ENCODE assay signal across 18 cellular contexts in genomic region chr5:172885594-172886340, GRCh38. TPM values are rescaled to one million over a fixed set of nuclear protein-coding genes. Genes with fewer than 3 reads are reported as not detected.
A peak's percentile ranks its signal among the peaks of the same experiment; 100 is the strongest.
DNase-seq lines count a peak whose midpoint lies in the region; ATAC-seq and TF ChIP-seq lines count a peak whose summit lies in the region.
"Had no signal": no experiment of that assay in that cellular context is flagged by ENCODE, and none has a peak within 500 bp of the region (broad histone marks: within the 10 kb centered on the region; RNA-seq: fewer than 3 reads in every experiment).

No MANE protein-coding gene starts in this region.

- no peaks in the 10 kb centered on the region for H3K9me3 ChIP-seq in CD8-positive, alpha-beta T cell (ENCODE audit: low read length)
- H3K9me3 ChIP-seq in body of pancreas (no peaks in the 10 kb centered on the region), mesenchymal stem cell (ENCODE audit: control insufficient read depth, low read length) (no peaks in the 10 kb centered on the region)

- H3K79me1 ChIP-seq in mesenchymal stem cell (replicated peaks; ENCODE audit: low read length, poor library complexity, severe bottlenecking), result peaks cover 35% of the 10 kb centered on the region

- H2AFZ ChIP-seq in mesenchymal stem cell (ENCODE audit: low read depth, low read length), result no peak overlapping the region

- H3K9me3 Mint-ChIP-seq in CD8-positive, alpha-beta T cell, result no peaks in the 10 kb centered on the region
- peaks cover 0 to 5% of the 10 kb centered on the region in 2 donors for H3K9me3 Mint-ChIP-seq in stimulated activated naive B cell treated with anti-CD40 and anti-IgM and Interleukin-4, amounts not matched to agents 10 μg/mL and 1 μg/mL and 100 μg/mL, for 72 hours
- H3K9me3 Mint-ChIP-seq: activated naive CD8-positive, alpha-beta T cell treated with anti-CD3 and anti-CD28 coated beads for 36 hours; naive thymus-derived CD4-positive, alpha-beta T cell; T-helper 1 cell treated with Interleukin-12 subunit alpha and Interleukin-12 subunit beta and Interleukin-4 antibody, amounts not matched to agents 30 μg/mL and 1 μg/mL, for 36 hours had no signal

- no peak for DNase-seq in CD8-positive, alpha-beta T cell
- DNase-seq in body of pancreas (peak in 1 of 4 donors; percentile 61), mesenchymal stem cell (no peak), NCI-H2107 (lab: John Stamatoyannopoulos, UW) (no peak), NCI-H2081 (lab: John Stamatoyannopoulos, UW) (no peak), H4 (ENCODE audit: low spot score) (no peak)
- no peak for DNase-seq in stimulated activated naive B cell treated with anti-CD40 and anti-IgM and Interleukin-4, amounts not matched to agents 10 μg/mL and 1 μg/mL and 100 μg/mL, for 72 hours
- DNase-seq: activated CD4-positive, CD25-positive, alpha-beta regulatory T cell treated with anti-CD3 and anti-CD28 coated beads, Interleukin-2, amount 50 U/mL, for 72 hours; activated naive CD8-positive, alpha-beta T cell treated with anti-CD3 and anti-CD28 coated beads for 36 hours; cerebellar nuclear complex; DMS79 treated with DMSO at 0.1 percent for 48 hours; glutamatergic neuron; islet precursor cell; naive thymus-derived CD4-positive, alpha-beta T cell; NCI-H526 treated with DMSO at 0.1 percent for 48 hours; stimulated activated CD4-positive, alpha-beta T cell treated with anti-CD3 and anti-CD28 coated beads, Interleukin-4, amount 100 ng/mL, for 24 hours had no signal

- TF ChIP-seq CTCF in CD8-positive, alpha-beta T cell (IDR thresholded peaks at IDR 0.05), result no peak
- TF ChIP-seq CTCF in body of pancreas (IDR thresholded peaks at IDR 0.05), result no peak

- H3K23ac ChIP-seq in mesenchymal stem cell (ENCODE audit: low read length in 2 of 2), result no peak overlapping the region

- H3K9ac ChIP-seq in mesenchymal stem cell (ENCODE audit: low read length), result no peak overlapping the region

- H2BK120ac ChIP-seq in mesenchymal stem cell (ENCODE audit: low read depth, low read length), result no peak overlapping the region

- peaks cover 54% of the 10 kb centered on the region for H3K36me3 Mint-ChIP-seq in CD8-positive, alpha-beta T cell
- peaks cover 40 to 58% of the 10 kb centered on the region in 2 donors for H3K36me3 Mint-ChIP-seq in stimulated activated naive B cell treated with anti-CD40 and anti-IgM and Interleukin-4, amounts not matched to agents 10 μg/mL and 1 μg/mL and 100 μg/mL, for 72 hours

- H4K91ac ChIP-seq in mesenchymal stem cell (ENCODE audit: low read length), result no peak overlapping the region

- H3K14ac ChIP-seq in mesenchymal stem cell (ENCODE audit: low read length in 2 of 2), result no peak overlapping the region

- H3K27me3 Mint-ChIP-seq in CD8-positive, alpha-beta T cell (ENCODE audit: low read depth), result no peaks in the 10 kb centered on the region
- no peaks in the 10 kb centered on the region for H3K27me3 Mint-ChIP-seq in stimulated activated naive B cell treated with anti-CD40 and anti-IgM and Interleukin-4, amounts not matched to agents 10 μg/mL and 1 μg/mL and 100 μg/mL, for 72 hours
- H3K27me3 Mint-ChIP-seq: activated naive CD8-positive, alpha-beta T cell treated with anti-CD3 and anti-CD28 coated beads for 36 hours; naive thymus-derived CD4-positive, alpha-beta T cell had no signal

- no peak overlapping the region for H3K4ac ChIP-seq in mesenchymal stem cell (ENCODE audit: low read depth in 1 of 2, low read length in 2 of 2)

- H3K36me3 ChIP-seq in CD8-positive, alpha-beta T cell (ENCODE audit: insufficient read depth, low read length), result peaks cover 20% of the 10 kb centered on the region
- no peaks in the 10 kb centered on the region for H3K36me3 ChIP-seq in body of pancreas (replicated peaks in 1 of 2; ENCODE audit: insufficient read depth in 1 of 2, low read depth in 2 of 2)
- H3K36me3 ChIP-seq in mesenchymal stem cell (ENCODE audit: control insufficient read depth in 1 of 2, insufficient read depth in 2 of 2, low read depth in 1 of 2, low read length in 2 of 2), result peaks cover 26 to 43% of the 10 kb centered on the region in 2 experiments

- peak overlapping the region; percentile 66 for H2BK15ac ChIP-seq in mesenchymal stem cell (ENCODE audit: low read depth, poor library complexity, severe bottlenecking)

- CTCF ChIA-PET in CD8-positive, alpha-beta T cell (lab: Charles Lee), result interaction anchor here (1.6 kb wide), 1 partner anchor 173 kb away, joined by 3 read pairs; no protein-coding TSS in a partner anchor

- no peak overlapping the region for H2BK5ac ChIP-seq in mesenchymal stem cell (ENCODE audit: low read depth, low read length, poor library complexity, severe bottlenecking)

- H3K27ac ChIP-seq in CD8-positive, alpha-beta T cell (ENCODE audit: low read depth, low read length), result no peak overlapping the region
- H3K27ac ChIP-seq in body of pancreas, result peak overlapping the region; percentile 78 to 81 (median 78)
- H3K27ac ChIP-seq in mesenchymal stem cell (ENCODE audit: low read length, poor library complexity, severe bottlenecking), result no peak overlapping the region

- peaks cover 14% of the 10 kb centered on the region for H3K4me1 Mint-ChIP-seq in CD8-positive, alpha-beta T cell (ENCODE audit: low read depth)
- peaks cover 26 to 40% of the 10 kb centered on the region in 2 donors for H3K4me1 Mint-ChIP-seq in stimulated activated naive B cell treated with anti-CD40 and anti-IgM and Interleukin-4, amounts not matched to agents 10 μg/mL and 1 μg/mL and 100 μg/mL, for 72 hours

- H3K27me3 ChIP-seq in CD8-positive, alpha-beta T cell (ENCODE audit: insufficient read depth, low read length), result no peaks in the 10 kb centered on the region
- H3K27me3 ChIP-seq in body of pancreas (no peaks in the 10 kb centered on the region), mesenchymal stem cell (ENCODE audit: control insufficient read depth in 1 of 2, insufficient read depth in 1 of 2, low read length in 2 of 2) (no peaks in the 10 kb centered on the region)

- no peaks in the 10 kb centered on the region for H3K4me1 ChIP-seq in CD8-positive, alpha-beta T cell (ENCODE audit: insufficient read depth, low read length)
- H3K4me1 ChIP-seq in body of pancreas (peaks cover 1% of the 10 kb centered on the region), mesenchymal stem cell (ENCODE audit: control insufficient read depth, insufficient read depth, low read depth, low read length) (peaks cover 17% of the 10 kb centered on the region)

- H4K8ac ChIP-seq in mesenchymal stem cell (ENCODE audit: low read length), result no peak overlapping the region

- 89% methylated on average over 21 to 23 of the region's 23 CpGs for WGBS in body of pancreas, 2 donors
- 94% methylated on average over 23 of the region's 23 CpGs for WGBS in mesenchymal stem cell

- H2AK5ac ChIP-seq in mesenchymal stem cell (ENCODE audit: low read length, severe bottlenecking), result peak overlapping the region; percentile 58

- no peak overlapping the region for H3K4me3 Mint-ChIP-seq in CD8-positive, alpha-beta T cell
- no peak overlapping the region for H3K4me3 Mint-ChIP-seq in stimulated activated naive B cell treated with anti-CD40 and anti-IgM and Interleukin-4, amounts not matched to agents 10 μg/mL and 1 μg/mL and 100 μg/mL, for 72 hours
- H3K4me3 Mint-ChIP-seq: activated naive CD8-positive, alpha-beta T cell treated with anti-CD3 and anti-CD28 coated beads for 36 hours; T-helper 1 cell treated with Interleukin-12 subunit alpha and Interleukin-12 subunit beta and Interleukin-4 antibody, amounts not matched to agents 30 μg/mL and 1 μg/mL, for 36 hours had no signal

- H3K27ac Mint-ChIP-seq in CD8-positive, alpha-beta T cell, result peak overlapping the region; percentile 38
- peak overlapping the region; percentile 80 for H3K27ac Mint-ChIP-seq in stimulated activated naive B cell treated with anti-CD40 and anti-IgM and Interleukin-4, amounts not matched to agents 10 μg/mL and 1 μg/mL and 100 μg/mL, for 72 hours
- H3K27ac Mint-ChIP-seq: activated naive CD8-positive, alpha-beta T cell treated with anti-CD3 and anti-CD28 coated beads for 36 hours; T-helper 1 cell treated with Interleukin-12 subunit alpha and Interleukin-12 subunit beta and Interleukin-4 antibody, amounts not matched to agents 30 μg/mL and 1 μg/mL, for 36 hours had no signal

- no peak for TF ChIP-seq POLR2A in body of pancreas (IDR thresholded peaks at IDR 0.05)

- POLR2A ChIA-PET in CD8-positive, alpha-beta T cell (lab: Charles Lee), result no interaction called here

- intact Hi-C loops in CD8-positive, alpha-beta T cell (cut with DNase I, micrococcal nuclease), result no loop called here
- intact Hi-C loops in body of pancreas (cut with DNase I), result no loop called here

- H3K18ac ChIP-seq in mesenchymal stem cell (ENCODE audit: low read depth in 1 of 2, low read length in 2 of 2), result peak overlapping the region in 1 of 2 experiments; percentile 4

- no peak overlapping the region for H2BK12ac ChIP-seq in mesenchymal stem cell (ENCODE audit: low read length in 2 of 2)

- ATAC-seq in CD8-positive, alpha-beta T cell, result no peak
- no peak for ATAC-seq in body of pancreas
- no peak for ATAC-seq in stimulated activated naive B cell treated with anti-CD40 and anti-IgM and Interleukin-4, amounts not matched to agents 10 μg/mL and 1 μg/mL and 100 μg/mL, for 72 hours (replicated peaks)
- ATAC-seq in GM18498 (IDR thresholded peaks at IDR 0.05; ENCODE audit: unreplicated experiment), result no peak
- ATAC-seq: naive thymus-derived CD4-positive, alpha-beta T cell had no signal

- H3K4me3 ChIP-seq in CD8-positive, alpha-beta T cell (ENCODE audit: low read depth, low read length), result no peak overlapping the region
- H3K4me3 ChIP-seq in body of pancreas (no peak overlapping the region), mesenchymal stem cell (ENCODE audit: insufficient read depth in 1 of 2, low read depth in 1 of 2, low read length in 2 of 2) (no peak overlapping the region)

- H3K4me2 ChIP-seq in mesenchymal stem cell (ENCODE audit: low read length, poor library complexity, severe bottlenecking), result no peak overlapping the region

RNA-seq across cellular contexts. Expression of gene ERGIC1, which starts 51.7 kb away (rescaled TPM):
- 10 to 100 TPM; 61.0 to 61.2 TPM for total RNA-seq in CD8-positive, alpha-beta T cell
- total RNA-seq in body of pancreas, result 10 to 100 TPM; 46.5 to 93.1 TPM
- 143 TPM for polyA plus RNA-seq in mesenchymal stem cell (2013, experiment 1 of 2)
- polyA plus RNA-seq in mesenchymal stem cell (2013, experiment 2 of 2), result 140 TPM
- total RNA-seq in H4 (2014; rRNA removed; shearing (Covaris generic)), result 72.3 and 86.2 TPM in 2 replicates

Comparison
In these comparisons a context has a peak if more than half of its experiments do, and no peak if none do; other contexts are left out.
1. H3K27ac ChIP-seq: peak in body of pancreas (4 of 4); none in CD8-positive, alpha-beta T cell (single experiment) and mesenchymal stem cell (single experiment).